In genomic region chr14:105267820-105268548, GRCh38 we compare ENCODE assay signal across 4 cellular contexts.
TF ChIP-seq lines count a peak whose summit lies in the region.

No MANE protein-coding gene starts in this region.

TF ChIP-seq in A549, 52 proteins besides CTCF, POLR2A, EP300 and RAD21:
- TF ChIP-seq TFCP2L1 (CRISPR knock-in tag; IDR thresholded peaks at IDR 0.05) (no peak), REST (IDR thresholded peaks at IDR 0.05) (no peak), MAX (IDR thresholded peaks at IDR 0.05) (no peak), RARB (CRISPR knock-in tag; IDR thresholded peaks at IDR 0.05) (no peak), KDM5A (IDR thresholded peaks at IDR 0.05) (no peak), NR3C1 (IDR thresholded peaks at IDR 0.05) (no peak), KDM1A (IDR thresholded peaks at IDR 0.05; ENCODE audit: low read depth) (no peak), NFE2L2 (conservative IDR thresholded peaks at IDR 0.05; ENCODE audit: low read length) (no peak), GATA3 (IDR thresholded peaks at IDR 0.05; ENCODE audit: borderline replicate concordance) (no peak), JUN (IDR thresholded peaks at IDR 0.05) (no peak), CBX2 (IDR thresholded peaks at IDR 0.05; ENCODE audit: borderline replicate concordance, low read depth) (no peak), HOXB5 (CRISPR knock-in tag; IDR thresholded peaks at IDR 0.05) (no peak)
TF ChIP-seq in A549: peak in this region for 0.

TF ChIP-seq in GM23338, 12 proteins besides CTCF, POLR2A, EP300 and RAD21 (continues in another document):
- TF ChIP-seq NANOG (IDR thresholded peaks at IDR 0.05; ENCODE audit: borderline replicate concordance) (no peak), JUNB (IDR thresholded peaks at IDR 0.05; ENCODE audit: unreplicated experiment) (no peak), POLR2AphosphoS5 (IDR thresholded peaks at IDR 0.05; ENCODE audit: low read depth) (no peak), CREB1 (CRISPR knock-in tag; IDR thresholded peaks at IDR 0.05; ENCODE audit: low read depth) (no peak), EZH2phosphoT487 (IDR thresholded peaks at IDR 0.05; ENCODE audit: unreplicated experiment) (no peak), STAT1 (IDR thresholded peaks at IDR 0.05; ENCODE audit: unreplicated experiment) (no peak), ZNF114 (CRISPR knock-in tag; IDR thresholded peaks at IDR 0.05) (no peak), EZH2 (IDR thresholded peaks at IDR 0.05; ENCODE audit: low read depth, unreplicated experiment) (no peak), REST (IDR thresholded peaks at IDR 0.05; ENCODE audit: unreplicated experiment) (no peak)

TF ChIP-seq in HepG2, 621 proteins besides CTCF, POLR2A, EP300 and RAD21:
- TF ChIP-seq MTA1 (CRISPR knock-in tag; IDR thresholded peaks at IDR 0.05; ENCODE audit: borderline replicate concordance) (0 out of 2 replicates have a peak, but pooled peaks have one; percentile 17), STAG1 (CRISPR knock-in tag; IDR thresholded peaks at IDR 0.05) (peak; percentile 25; the same call in 1 of the 2 replicates), TCF12 (IDR thresholded peaks at IDR 0.05) (no peak), TCF12 (CRISPR knock-in tag; IDR thresholded peaks at IDR 0.05) (no peak), HNRNPLL (IDR thresholded peaks at IDR 0.05; ENCODE audit: low read depth, low read length, poor library complexity, severe bottlenecking) (peak; percentile 7)

TF ChIP-seq in HEK293T, 16 proteins besides CTCF, POLR2A, EP300 and RAD21:
- TF ChIP-seq ELF4 (IDR thresholded peaks at IDR 0.05) (no peak), L3MBTL2 (conservative IDR thresholded peaks at IDR 0.05) (no peak), PKNOX1 (IDR thresholded peaks at IDR 0.05) (no peak), SP1 (IDR thresholded peaks at IDR 0.05) (no peak), FOXA1 (IDR thresholded peaks at IDR 0.05) (no peak), CTBP1 (IDR thresholded peaks at IDR 0.05; ENCODE audit: borderline replicate concordance) (no peak), NFRKB (IDR thresholded peaks at IDR 0.05) (no peak), LEF1 (IDR thresholded peaks at IDR 0.05; ENCODE audit: borderline replicate concordance) (no peak), ARNT (IDR thresholded peaks at IDR 0.05) (no peak), FOXK2 (IDR thresholded peaks at IDR 0.05) (no peak)
